11 cellular contexts compared by ENCODE assay signal in genomic region chr2:66555511-66556324, GRCh38.
DNase-seq lines count a peak whose midpoint lies in the region; ATAC-seq, FAIRE-seq and TF ChIP-seq lines count a peak whose summit lies in the region.
"Had no signal": no experiment of that assay in that cellular context is flagged by ENCODE, and none has a peak within 500 bp of the region (broad histone marks: within the 10 kb centered on the region; RNA-seq: fewer than 3 reads in every experiment).

No MANE protein-coding gene starts in this region.

- BruUV-seq in A673 (replicated peaks; lab: Mats Ljungman, UMichigan), result no TSS peak
- BruUV-seq in endothelial cell of umbilical vein (replicated peaks; lab: Mats Ljungman, UMichigan), result no TSS peak

- H3K36me3 ChIP-seq in A673 (ENCODE audit: insufficient read depth, low read length, poor library complexity, severe bottlenecking) (peaks cover 23% of the 10 kb centered on the region), endothelial cell of umbilical vein (ENCODE audit: control insufficient read depth in 2 of 2, extremely low read depth in 1 of 2, insufficient read depth in 2 of 2, low read length in 2 of 2) (no peaks in the 10 kb centered on the region)

- no peaks in the 10 kb centered on the region for H3K36me3 Mint-ChIP-seq in naive thymus-derived CD8-positive, alpha-beta T cell

- no peaks in the 10 kb centered on the region for H3K9me1 ChIP-seq in endothelial cell of umbilical vein (replicated peaks; ENCODE audit: control insufficient read depth, extremely low read depth, insufficient read depth, low read length)

- FAIRE-seq in endothelial cell of umbilical vein (lab: Jason Lieb, UNC), result peak; percentile 82

- H3K4me2 ChIP-seq in endothelial cell of umbilical vein (ENCODE audit: insufficient read depth, low read length), result peak overlapping the region; percentile 96

- no peaks in the 10 kb centered on the region for H3K79me2 ChIP-seq in endothelial cell of umbilical vein (ENCODE audit: control insufficient read depth, insufficient read depth, low read length)

- POLR2A ChIA-PET in A673 (lab: Charles Lee; ENCODE audit: low non-redundant PET) (no interaction called here), endothelial cell of umbilical vein (lab: Charles Lee) (interaction anchor here (1.5 kb wide), 1 partner anchor 122 kb away, joined by 6 read pairs; no protein-coding TSS in a partner anchor)
- POLR2A ChIA-PET in naive thymus-derived CD8-positive, alpha-beta T cell (lab: Charles Lee), result no interaction called here

- dilution Hi-C loops in endothelial cell of umbilical vein (cut with MboI; ENCODE audit: extremely low pct_ligation_motif_present, low sequenced_read_pairs), result no loop called here

- peaks cover 0 to 6% (median 2%) of the 10 kb centered on the region in 9 donors for H3K9me3 Mint-ChIP-seq in naive thymus-derived CD8-positive, alpha-beta T cell
- H3K9me3 Mint-ChIP-seq: CD4-positive, alpha-beta T cell had no signal

- H3K27ac Mint-ChIP-seq in naive thymus-derived CD8-positive, alpha-beta T cell, result no peak overlapping the region
- H3K27ac Mint-ChIP-seq: CD4-positive, alpha-beta T cell had no signal

- peak overlapping the region; percentile 92 for H2AFZ ChIP-seq in endothelial cell of umbilical vein (ENCODE audit: low read depth, low read length)

- intact Hi-C loops in A673 (cut with micrococcal nuclease; ENCODE audit: unreplicated experiment), result no loop called here
- intact Hi-C loops in endothelial cell of umbilical vein (cut with micrococcal nuclease), result no loop called here

- TF ChIP-seq POLR2A in endothelial cell of umbilical vein (IDR thresholded peaks at IDR 0.05; ENCODE audit: low read depth, low read length), result no peak

- H3K4me3 ChIP-seq in A673 (ENCODE audit: low read depth, low read length, poor library complexity, severe bottlenecking), result peak overlapping the region; percentile 33
- peak overlapping the region in 2 of 3 experiments; percentile 2 to 67 for H3K4me3 ChIP-seq in endothelial cell of umbilical vein (replicated peaks in 1 of 3; ENCODE audit: insufficient read depth in 1 of 3, low read depth in 1 of 3, low read length in 3 of 3)

- no peak for ATAC-seq in naive thymus-derived CD8-positive, alpha-beta T cell
- ATAC-seq in GM19395 (IDR thresholded peaks at IDR 0.05; ENCODE audit: unreplicated experiment), result no peak
- ATAC-seq in GM18517 (IDR thresholded peaks at IDR 0.05; ENCODE audit: unreplicated experiment), result no peak
- ATAC-seq: Panc1 had no signal

- H4K20me1 ChIP-seq in endothelial cell of umbilical vein (replicated peaks; ENCODE audit: control insufficient read depth, extremely low read depth, insufficient read depth, low read length), result no peaks in the 10 kb centered on the region

- peaks cover 41% of the 10 kb centered on the region for H3K4me1 ChIP-seq in A673 (ENCODE audit: insufficient read depth, low read length, poor library complexity, severe bottlenecking)
- H3K4me1 ChIP-seq in endothelial cell of umbilical vein (ENCODE audit: control insufficient read depth, extremely low read depth, insufficient read depth, low read length), result peaks cover 19% of the 10 kb centered on the region

- DNase-seq in A673 (ENCODE audit: low spot score), result peak; percentile 54
- DNase-seq in NCI-H2227 (lab: John Stamatoyannopoulos, UW; ENCODE audit: unreplicated experiment), result peak; percentile 50
- peak; percentile 74 for DNase-seq in endothelial cell of umbilical vein (ENCODE audit: low read depth, low spot score)
- no peak for DNase-seq in naive thymus-derived CD8-positive, alpha-beta T cell
- no peak for DNase-seq in NCI-H187 treated with DMSO at 0.1 percent for 48 hours (lab: John Stamatoyannopoulos, UW)
- DNase-seq in RPMI8226, result no peak
- DNase-seq: activated gamma-delta T cell treated with Interleukin-2 at 50 U/mL for 16 hours; CD4-positive, alpha-beta T cell had no signal

- peaks cover 0 to 10% (median 7%) of the 10 kb centered on the region in 4 donors for H3K4me1 Mint-ChIP-seq in naive thymus-derived CD8-positive, alpha-beta T cell

- H3K27me3 Mint-ChIP-seq in naive thymus-derived CD8-positive, alpha-beta T cell, result peaks cover 5 to 18% (median 8%) of the 10 kb centered on the region in 5 donors

- CTCF ChIA-PET in A673 (lab: Charles Lee) (no interaction called here), endothelial cell of umbilical vein (lab: Charles Lee) (interaction anchor here (1.0 to 1.5 kb wide), 8 partner anchors 14 to 659 kb away, joined by 3 to 5 read pairs (median 3); no protein-coding TSS in a partner anchor)

- H3K9me3 ChIP-seq in A673 (ENCODE audit: low read depth, low read length, poor library complexity, severe bottlenecking), result no peaks in the 10 kb centered on the region
- no peaks in the 10 kb centered on the region for H3K9me3 ChIP-seq in endothelial cell of umbilical vein (replicated peaks; ENCODE audit: control insufficient read depth, insufficient read depth, low read length)

- TF ChIP-seq CTCF in A673 (conservative IDR thresholded peaks at IDR 0.05; ENCODE audit: low read depth, low read length) (no peak), endothelial cell of umbilical vein (IDR thresholded peaks at IDR 0.05; ENCODE audit: extremely low read depth in 1 of 2, insufficient read depth in 1 of 2, low read depth in 1 of 2, low read length in 2 of 2) (no peak)

- H3K27ac ChIP-seq in A673 (ENCODE audit: low read depth, low read length, poor library complexity, severe bottlenecking) (peak overlapping the region; percentile 71), endothelial cell of umbilical vein (ENCODE audit: insufficient read depth, low read depth, low read length) (peak overlapping the region; percentile 50)

- no peaks in the 10 kb centered on the region for H3K27me3 ChIP-seq in A673 (replicated peaks; ENCODE audit: insufficient read depth, low read depth, low read length, poor library complexity)
- H3K27me3 ChIP-seq in endothelial cell of umbilical vein (ENCODE audit: control insufficient read depth in 2 of 2, insufficient read depth in 2 of 2, low read length in 2 of 2), result no peaks in the 10 kb centered on the region

- peak overlapping the region in 6 of 10 donors; percentile 11 to 66 (median 44) for H3K4me3 Mint-ChIP-seq in naive thymus-derived CD8-positive, alpha-beta T cell
- H3K4me3 Mint-ChIP-seq: CD4-positive, alpha-beta T cell had no signal

- peak overlapping the region; percentile 61 for H3K9ac ChIP-seq in endothelial cell of umbilical vein (replicated peaks; ENCODE audit: extremely low read depth, insufficient read depth, low read length)

TF ChIP-seq in endothelial cell of umbilical vein, 7 proteins besides CTCF, POLR2A, EP300 and RAD21:
- no peak for TF ChIP-seq FOS (IDR thresholded peaks at IDR 0.05; ENCODE audit: borderline replicate concordance, insufficient read depth, low read length)
- TF ChIP-seq EZH2 (IDR thresholded peaks at IDR 0.05; ENCODE audit: borderline replicate concordance, low read depth, low read length, severe bottlenecking), result no peak
- TF ChIP-seq JUN (IDR thresholded peaks at IDR 0.05; ENCODE audit: borderline replicate concordance, insufficient read depth, insufficient read length, low read depth), result no peak
- no peak for TF ChIP-seq GATA2 (IDR thresholded peaks at IDR 0.05; ENCODE audit: insufficient read depth, insufficient read length, low read depth, low read length)
- TF ChIP-seq MAX (IDR thresholded peaks at IDR 0.05; ENCODE audit: insufficient read depth, insufficient read length), result no peak
- no peak for TF ChIP-seq MYC (IDR thresholded peaks at IDR 0.05; ENCODE audit: low read depth, low read length)
- TF ChIP-seq POLR2AphosphoS5 (IDR thresholded peaks at IDR 0.05; ENCODE audit: insufficient read depth, low read depth, low read length), result no peak

Comparison
In these comparisons a context has a peak if more than half of its experiments do, and no peak if none do; other contexts are left out.
1. DNase-seq: peak in A673 (single experiment), NCI-H2227 (single experiment) and endothelial cell of umbilical vein (single experiment); none in naive thymus-derived CD8-positive, alpha-beta T cell (0 of 10), NCI-H187 treated with DMSO at 0.1 percent for 48 hours (single experiment) and RPMI8226 (single experiment).